ENCODE assay signal across 14 cellular contexts in genomic region chr21:39155578-39155977, GRCh38. TPM values are rescaled to one million over a fixed set of nuclear protein-coding genes. Genes with fewer than 3 reads are reported as not detected.
DNase-seq lines count a peak whose midpoint lies in the region; ATAC-seq and TF ChIP-seq lines count a peak whose summit lies in the region.
"Had no signal": no experiment of that assay in that cellular context is flagged by ENCODE, and none has a peak within 500 bp of the region (broad histone marks: within the 10 kb centered on the region; RNA-seq: fewer than 3 reads in every experiment).

No MANE protein-coding gene starts in this region.

- H3K18ac ChIP-seq in IMR-90 (ENCODE audit: low read depth, low read length): no peak overlapping the region

- BruUV-seq in IMR-90 (replicated peaks; lab: Mats Ljungman, UMichigan): no TSS peak

- no peaks in the 10 kb centered on the region for H3K79me2 ChIP-seq in osteoblast (ENCODE audit: insufficient read depth, low read length)

- H3K36me3 ChIP-seq in IMR-90 (ENCODE audit: control insufficient read depth, insufficient read depth, low read length): no peaks in the 10 kb centered on the region
- no peaks in the 10 kb centered on the region for H3K36me3 ChIP-seq in brain microvascular endothelial cell (replicated peaks)
- no peaks in the 10 kb centered on the region for H3K36me3 ChIP-seq in osteoblast (ENCODE audit: insufficient read depth, low read length)
- no peaks in the 10 kb centered on the region for H3K36me3 ChIP-seq in aorta (ENCODE audit: control insufficient read depth in 1 of 2, insufficient read depth in 2 of 2, low read length in 1 of 2)
- H3K36me3 ChIP-seq: BLaER1 treated with 17β-estradiol and CSF1 and Interleukin-3, amounts not matched to agents 10 nM and 100 nM; HAP-1 had no signal

- in situ Hi-C loops in IMR-90 (cut with MboI; ENCODE audit: low sequenced_read_pairs): loop anchor here (25.0 kb wide), 1 partner anchor 768 kb away; no protein-coding TSS in a partner anchor
- in situ Hi-C loops in brain microvascular endothelial cell (cut with HindIII; ENCODE audit: low pct_ligation_motif_present, low sequenced_read_pairs): no loop called here

- H3K9me3 Mint-ChIP-seq in activated T-helper 17 cell treated with anti-CD3 and anti-CD28 coated beads, Interleukin-2, amount 50 U/mL, for 72 hours: no peaks in the 10 kb centered on the region
- no peaks in the 10 kb centered on the region for H3K9me3 Mint-ChIP-seq in progenitor cell of endocrine pancreas (ENCODE audit: low read depth)
- H3K9me3 Mint-ChIP-seq: CD4-positive, alpha-beta T cell had no signal

- H3K27me3 ChIP-seq in IMR-90 (ENCODE audit: control insufficient read depth, insufficient read depth, low read length) (peaks cover 10% of the 10 kb centered on the region), brain microvascular endothelial cell (replicated peaks) (no peaks in the 10 kb centered on the region), osteoblast (ENCODE audit: insufficient read depth, low read length) (peaks cover 3% of the 10 kb centered on the region), aorta (ENCODE audit: control insufficient read depth in 1 of 2, insufficient read depth in 2 of 2, low read length in 1 of 2) (no peaks in the 10 kb centered on the region)
- H3K27me3 ChIP-seq: BLaER1 treated with 17β-estradiol and CSF1 and Interleukin-3, amounts not matched to agents 10 nM and 100 nM had no signal

- no peak for TF ChIP-seq RAD21 in IMR-90 (IDR thresholded peaks at IDR 0.05; ENCODE audit: low read length)

- peaks cover 3% of the 10 kb centered on the region; the same call in 1 of the 2 replicates for H3K9me1 ChIP-seq in IMR-90 (ENCODE audit: insufficient read depth, low read length)

- H3K23ac ChIP-seq in IMR-90 (ENCODE audit: low read depth, low read length): no peak overlapping the region; the same call in 1 of the 2 replicates

- peak overlapping the region; percentile 9 for H2AFZ ChIP-seq in IMR-90 (replicated peaks; ENCODE audit: low read length, poor library complexity)
- no peak overlapping the region for H2AFZ ChIP-seq in osteoblast (ENCODE audit: low read length)

- H2AK9ac ChIP-seq in IMR-90 (replicated peaks; ENCODE audit: low read depth, low read length, poor library complexity): peak overlapping the region; percentile 49

- no peak overlapping the region for H4K91ac ChIP-seq in IMR-90 (ENCODE audit: insufficient read depth, low read depth, low read length)

- peaks cover 1% of the 10 kb centered on the region for H3K27me3 Mint-ChIP-seq in activated T-helper 17 cell treated with anti-CD3 and anti-CD28 coated beads, Interleukin-2, amount 50 U/mL, for 72 hours
- peaks cover 3% of the 10 kb centered on the region for H3K27me3 Mint-ChIP-seq in progenitor cell of endocrine pancreas

- H3K79me1 ChIP-seq in IMR-90 (ENCODE audit: low read depth in 1 of 2, low read length in 2 of 2): no peaks in the 10 kb centered on the region

- 0 out of 2 replicates have a peak overlapping the region, but pooled peaks have one; percentile 11 for H2BK120ac ChIP-seq in IMR-90 (ENCODE audit: low read depth, low read length)

- POLR2A ChIA-PET in IMR-90 (lab: Charles Lee; ENCODE audit: unreplicated experiment): no interaction called here

- H3K9me3 ChIP-seq in IMR-90 (ENCODE audit: control insufficient read depth, insufficient read depth, low read length) (no peaks in the 10 kb centered on the region), osteoblast (ENCODE audit: low read depth, low read length) (no peaks in the 10 kb centered on the region), aorta (ENCODE audit: control insufficient read depth, low read length) (no peaks in the 10 kb centered on the region)
- H3K9me3 ChIP-seq: HAP-1 had no signal

- WGBS in IMR-90 (ENCODE audit: extremely low coverage in 2 of 2, insufficient read length in 1 of 2), 2 experiments: no CpG with 5 or more reads among the region's 2 CpGs
- WGBS in aorta, 2 donors: 26 to 34% methylated on average over 2 of the region's 2 CpGs

- H3K4me3 Mint-ChIP-seq in activated T-helper 17 cell treated with anti-CD3 and anti-CD28 coated beads, Interleukin-2, amount 50 U/mL, for 72 hours: no peak overlapping the region
- H3K4me3 Mint-ChIP-seq in progenitor cell of endocrine pancreas (ENCODE audit: low read depth): no peak overlapping the region
- H3K4me3 Mint-ChIP-seq: CD4-positive, alpha-beta T cell had no signal

- H2BK20ac ChIP-seq in IMR-90 (ENCODE audit: low read depth, low read length): peak overlapping the region; percentile 35; the same call in 1 of the 2 replicates

- H2BK15ac ChIP-seq in IMR-90 (ENCODE audit: low read depth, low read length): no peak overlapping the region

- no peak for DNase-seq in IMR-90
- DNase-seq in brain microvascular endothelial cell: no peak
- DNase-seq in osteoblast (ENCODE audit: insufficient read length, low spot score, missing footprints): no peak
- no peak for DNase-seq in aorta
- no peak for DNase-seq in GF-D8 (lab: John Stamatoyannopoulos, UW)
- DNase-seq in progenitor cell of endocrine pancreas (ENCODE audit: low spot score, unreplicated experiment): no peak
- DNase-seq: 8988T; CD4-positive, alpha-beta T cell; DMS79; KBM-7 had no signal

- H2AK5ac ChIP-seq in IMR-90 (ENCODE audit: low read depth, low read length): no peak overlapping the region

- H3K4me1 ChIP-seq in IMR-90 (ENCODE audit: control insufficient read depth, insufficient read depth, low read length): no peaks in the 10 kb centered on the region; the same call in 1 of the 2 replicates
- H3K4me1 ChIP-seq in osteoblast (ENCODE audit: insufficient read depth, low read length): peaks cover 4% of the 10 kb centered on the region
- H3K4me1 ChIP-seq in aorta (ENCODE audit: control insufficient read depth in 1 of 2, insufficient read depth in 2 of 2, low read length in 2 of 2): peaks cover 0 to 3% of the 10 kb centered on the region in 2 donors
- H3K4me1 ChIP-seq: HAP-1 had no signal

- CTCF ChIA-PET in IMR-90 (lab: Yijun Ruan, JAX): no interaction called here

- no peak overlapping the region for H3K27ac ChIP-seq in IMR-90 (ENCODE audit: insufficient read depth, low read length)
- H3K27ac ChIP-seq in brain microvascular endothelial cell: peak overlapping the region; percentile 11
- H3K27ac ChIP-seq in osteoblast (ENCODE audit: low read depth, low read length): no peak overlapping the region
- H3K27ac ChIP-seq in aorta (ENCODE audit: low read depth in 1 of 2, low read length in 2 of 2): peak overlapping the region; percentile 29 to 41
- H3K27ac ChIP-seq: BLaER1 treated with 17β-estradiol and CSF1 and Interleukin-3, amounts not matched to agents 10 nM and 100 nM; HL-60 had no signal

- H3K14ac ChIP-seq in IMR-90 (replicated peaks; ENCODE audit: low read depth, low read length): 0 out of 2 replicates have a peak overlapping the region, but pooled peaks have one; percentile 18

- ATAC-seq in IMR-90 (ENCODE audit: low read depth) (no peak), aorta (ENCODE audit: low FRiP score) (no peak)
- ATAC-seq in activated T-helper 17 cell treated with anti-CD3 and anti-CD28 coated beads, Interleukin-2, amount 50 U/mL, for 72 hours (replicated peaks): no peak

- H3K4me1 Mint-ChIP-seq in activated T-helper 17 cell treated with anti-CD3 and anti-CD28 coated beads, Interleukin-2, amount 50 U/mL, for 72 hours: no peaks in the 10 kb centered on the region
- no peaks in the 10 kb centered on the region for H3K4me1 Mint-ChIP-seq in progenitor cell of endocrine pancreas (ENCODE audit: low read depth)

- H4K20me1 ChIP-seq in IMR-90 (ENCODE audit: insufficient read depth, low read length) (no peaks in the 10 kb centered on the region), osteoblast (ENCODE audit: insufficient read depth, low read length) (no peaks in the 10 kb centered on the region)
- H4K20me1 ChIP-seq: BLaER1 treated with 17β-estradiol and CSF1 and Interleukin-3, amounts not matched to agents 10 nM and 100 nM had no signal

- no peak overlapping the region for H3K4me2 ChIP-seq in IMR-90 (ENCODE audit: low read depth, low read length)
- H3K4me2 ChIP-seq in osteoblast (ENCODE audit: insufficient read depth, low read length): peak overlapping the region; percentile 25
- H3K4me2 ChIP-seq: BLaER1 treated with 17β-estradiol and CSF1 and Interleukin-3, amounts not matched to agents 10 nM and 100 nM had no signal

- H3K4me3 ChIP-seq in IMR-90 (ENCODE audit: insufficient read depth, low read depth, low read length) (no peak overlapping the region), brain microvascular endothelial cell (ENCODE audit: low read depth, low read length) (no peak overlapping the region), osteoblast (ENCODE audit: insufficient read depth, low read length) (no peak overlapping the region), aorta (ENCODE audit: low read length in 2 of 2) (no peak overlapping the region)
- H3K4me3 ChIP-seq: BLaER1 treated with 17β-estradiol and CSF1 and Interleukin-3, amounts not matched to agents 10 nM and 100 nM; HAP-1 had no signal

- no peak overlapping the region for H4K5ac ChIP-seq in IMR-90 (ENCODE audit: low read depth, low read length)

- TF ChIP-seq CTCF in IMR-90 (conservative IDR thresholded peaks at IDR 0.05; ENCODE audit: low read depth, low read length) (no peak), brain microvascular endothelial cell (IDR thresholded peaks at IDR 0.05; ENCODE audit: low read depth, low read length, missing control alignments) (no peak), osteoblast (IDR thresholded peaks at IDR 0.05; ENCODE audit: extremely low read depth, low read depth, low read length) (no peak), progenitor cell of endocrine pancreas (IDR thresholded peaks at IDR 0.05; ENCODE audit: unreplicated experiment) (no peak)

- no peak for TF ChIP-seq POLR2A in IMR-90 (IDR thresholded peaks at IDR 0.05; ENCODE audit: low read depth, low read length)

- no peaks in the 10 kb centered on the region for H3K36me3 Mint-ChIP-seq in activated T-helper 17 cell treated with anti-CD3 and anti-CD28 coated beads, Interleukin-2, amount 50 U/mL, for 72 hours (ENCODE audit: low read depth)
- H3K36me3 Mint-ChIP-seq in progenitor cell of endocrine pancreas (ENCODE audit: insufficient read depth): no peaks in the 10 kb centered on the region

- H4K8ac ChIP-seq in IMR-90 (ENCODE audit: low read depth in 2 of 2, low read length in 2 of 2): no peak overlapping the region; a peak in 1 of 4 replicates

- dilution Hi-C loops in IMR-90 (cut with HindIII; ENCODE audit: low sequenced_read_pairs, unreplicated experiment): no loop called here

- H3K9ac ChIP-seq in IMR-90 (ENCODE audit: low read depth, low read length): no peak overlapping the region
- H3K9ac ChIP-seq: BLaER1 treated with 17β-estradiol and CSF1 and Interleukin-3, amounts not matched to agents 10 nM and 100 nM had no signal

- intact Hi-C loops in IMR-90 (cut with micrococcal nuclease) (no loop called here), aorta (cut with DNase I) (no loop called here)

- H3K27ac Mint-ChIP-seq in activated T-helper 17 cell treated with anti-CD3 and anti-CD28 coated beads, Interleukin-2, amount 50 U/mL, for 72 hours: no peak overlapping the region
- no peak overlapping the region for H3K27ac Mint-ChIP-seq in progenitor cell of endocrine pancreas
- H3K27ac Mint-ChIP-seq: CD4-positive, alpha-beta T cell had no signal

- no peak overlapping the region for H3K56ac ChIP-seq in IMR-90 (ENCODE audit: extremely low read depth, insufficient read depth, low read length)

- H2BK5ac ChIP-seq in IMR-90 (ENCODE audit: low read depth, low read length, poor library complexity, severe bottlenecking): no peak overlapping the region

- H3K4ac ChIP-seq in IMR-90 (ENCODE audit: low read depth, low read length): no peak overlapping the region

RNA-seq across cellular contexts. Expression of gene PSMG1, which starts 27.7 kb away (rescaled TPM):
- 37.8 and 51.1 TPM in 2 replicates for total RNA-seq in IMR-90 (2012; rRNA removed)
- polyA plus RNA-seq in IMR-90 (2012; rRNA removed): 34.6 and 45.4 TPM in 2 replicates
- polyA plus RNA-seq in IMR-90 (2012; cell fraction: cytosol; rRNA removed): 10.1 and 14.3 TPM in 2 replicates
- polyA plus RNA-seq in IMR-90 (2012; cell fraction: nucleus; rRNA removed; ENCODE audit: low replicate concordance): 1.8 and 29.8 TPM in 2 replicates
- 56.0 and 61.2 TPM in 2 replicates for total RNA-seq in osteoblast
- total RNA-seq in aorta: 10 to 100 TPM; 23.0 to 23.6 TPM
- 10 to 100 TPM; 40.9 to 65.6 TPM for polyA plus RNA-seq in aorta
- 100 to 1,000 TPM in 1 of 2 donors, 10 to 100 TPM in 1; 46.8 to 107 TPM for total RNA-seq in activated T-helper 17 cell treated with anti-CD3 and anti-CD28 coated beads, Interleukin-2, amount 50 U/mL, for 72 hours
- total RNA-seq in progenitor cell of endocrine pancreas: 35.0 and 39.7 TPM in 2 replicates

Comparison
In these comparisons a context has a peak if more than half of its experiments do, and no peak if none do; other contexts are left out.
1. H3K27ac ChIP-seq: peak in brain microvascular endothelial cell (single experiment) and aorta (2 of 2); none in IMR-90 (single experiment) and osteoblast (single experiment).